8 cellular contexts compared by ENCODE assay signal in the genomic region with DNA sequence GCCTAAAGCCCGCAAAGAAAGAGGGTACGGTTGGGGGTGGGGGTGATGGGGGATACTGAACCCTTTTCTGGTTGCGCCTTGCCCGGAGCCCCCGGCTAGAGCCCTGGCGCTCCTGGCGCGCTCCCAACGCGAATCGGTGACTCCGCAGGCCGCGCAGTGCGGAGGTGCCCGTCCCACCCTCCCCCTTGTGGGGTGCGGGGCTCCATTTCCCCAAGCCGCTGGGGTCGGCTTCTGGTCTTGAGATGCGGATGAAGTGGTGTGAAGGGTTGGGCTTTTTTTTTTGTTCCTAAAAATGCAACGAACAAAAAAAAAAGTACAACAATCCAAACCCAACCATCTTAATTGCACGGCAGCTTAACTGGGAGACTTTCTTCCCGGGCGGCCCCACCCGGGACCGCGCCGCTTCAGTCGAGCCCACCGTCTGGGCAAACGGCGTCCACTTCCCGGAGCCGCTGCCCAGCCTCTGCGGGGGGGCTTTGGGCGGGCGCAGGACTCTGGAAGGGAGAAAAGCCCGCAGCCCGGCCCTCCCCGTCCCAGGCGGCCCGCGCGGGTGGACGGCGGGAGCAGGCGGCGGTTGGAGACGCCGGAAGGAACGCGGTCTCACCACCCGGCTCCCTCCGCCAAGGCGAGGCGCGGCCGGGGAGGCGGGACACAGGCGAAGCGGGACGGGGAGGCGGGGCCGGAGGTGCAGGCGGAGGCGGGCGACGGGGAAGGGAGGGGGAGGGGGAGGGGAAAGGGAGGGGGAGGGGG. TPM values are rescaled to one million over a fixed set of nuclear protein-coding genes. Genes with fewer than 3 reads are reported as not detected.
DNase-seq lines count a peak whose midpoint lies in the region; ATAC-seq and TF ChIP-seq lines count a peak whose summit lies in the region.

No MANE protein-coding gene starts in this region.

- peak overlapping the region; percentile 78 for H3K9ac ChIP-seq in HUES6 (ENCODE audit: low read length)

- peak; percentile 50 for ATAC-seq in GM21360 (IDR thresholded peaks at IDR 0.05; ENCODE audit: unreplicated experiment)
- peak; percentile 87 to 88 for ATAC-seq in natural killer cell treated with Interleukin-12 subunit alpha and Interleukin-12 subunit beta and Interleukin-15 and Interleukin-18, amount 100 ng/mL, for 72 hours
- peak; percentile 63 to 69 for ATAC-seq in stimulated activated naive B cell treated with anti-CD40 and anti-IgM and Interleukin-4, amounts not matched to agents 10 μg/mL and 1 μg/mL and 100 μg/mL, for 72 hours (replicated peaks)

- H3K36me3 Mint-ChIP-seq in Caco-2 (ENCODE audit: insufficient read depth, unreplicated experiment): peaks cover 42% of the 10 kb centered on the region
- H3K36me3 Mint-ChIP-seq in activated T-helper 2 cell treated with anti-CD3 and anti-CD28 coated beads, Interferon-gamma antibody, Interleukin-2, Interleukin-4, amounts not matched to agents 10 μg/mL and 5 μg/mL and 100 μg/mL, durations not matched to agents 14 hours and 24 hours and 36 hours (ENCODE audit: low read depth): peaks cover 41% of the 10 kb centered on the region
- peaks cover 18% of the 10 kb centered on the region for H3K36me3 Mint-ChIP-seq in natural killer cell treated with Interleukin-12 subunit alpha and Interleukin-12 subunit beta and Interleukin-15 and Interleukin-18, amount 100 ng/mL, for 72 hours
- peaks cover 19 to 26% of the 10 kb centered on the region in 2 donors for H3K36me3 Mint-ChIP-seq in stimulated activated naive B cell treated with anti-CD40 and anti-IgM and Interleukin-4, amounts not matched to agents 10 μg/mL and 1 μg/mL and 100 μg/mL, for 72 hours

- H3K4me3 Mint-ChIP-seq in Caco-2 (ENCODE audit: unreplicated experiment): peak overlapping the region; percentile 92
- H3K4me3 Mint-ChIP-seq in activated T-helper 2 cell treated with anti-CD3 and anti-CD28 coated beads, Interferon-gamma antibody, Interleukin-2, Interleukin-4, amounts not matched to agents 10 μg/mL and 5 μg/mL and 100 μg/mL, durations not matched to agents 14 hours and 24 hours and 36 hours (ENCODE audit: low read depth): peak overlapping the region; percentile 59
- peak overlapping the region; percentile 82 for H3K4me3 Mint-ChIP-seq in natural killer cell treated with Interleukin-12 subunit alpha and Interleukin-12 subunit beta and Interleukin-15 and Interleukin-18, amount 100 ng/mL, for 72 hours
- H3K4me3 Mint-ChIP-seq in stimulated activated naive B cell treated with anti-CD40 and anti-IgM and Interleukin-4, amounts not matched to agents 10 μg/mL and 1 μg/mL and 100 μg/mL, for 72 hours: peak overlapping the region; percentile 64 to 96

- TF ChIP-seq CTCF in Caco-2 (IDR thresholded peaks at IDR 0.05; ENCODE audit: insufficient read depth in 1 of 2, low read depth in 1 of 2, low read length in 1 of 2, severe bottlenecking in 1 of 2, unreplicated experiment in 1 of 2): no peak
- no peak for TF ChIP-seq CTCF in RWPE1 (conservative IDR thresholded peaks at IDR 0.05; ENCODE audit: low read depth)

- H3K9me3 ChIP-seq in Caco-2 (no peaks in the 10 kb centered on the region), HUES6 (ENCODE audit: control insufficient read depth, insufficient read depth, low read depth, low read length) (no peaks in the 10 kb centered on the region)

- peaks cover 25% of the 10 kb centered on the region for H3K4me1 ChIP-seq in Caco-2
- H3K4me1 ChIP-seq in HUES6 (ENCODE audit: control insufficient read depth, insufficient read depth, low read length): peaks cover 17% of the 10 kb centered on the region

- H3K36me3 ChIP-seq in Caco-2 (ENCODE audit: control insufficient read depth, insufficient read depth, low read length): no peaks in the 10 kb centered on the region; the same call in 1 of the 2 replicates
- peaks cover 20% of the 10 kb centered on the region for H3K36me3 ChIP-seq in HUES6 (ENCODE audit: control insufficient read depth, insufficient read depth, low read length)

- peaks cover 9% of the 10 kb centered on the region for H3K4me1 Mint-ChIP-seq in Caco-2 (ENCODE audit: low read depth, unreplicated experiment)
- peaks cover 25% of the 10 kb centered on the region for H3K4me1 Mint-ChIP-seq in activated T-helper 2 cell treated with anti-CD3 and anti-CD28 coated beads, Interferon-gamma antibody, Interleukin-2, Interleukin-4, amounts not matched to agents 10 μg/mL and 5 μg/mL and 100 μg/mL, durations not matched to agents 14 hours and 24 hours and 36 hours (ENCODE audit: low read depth)
- H3K4me1 Mint-ChIP-seq in natural killer cell treated with Interleukin-12 subunit alpha and Interleukin-12 subunit beta and Interleukin-15 and Interleukin-18, amount 100 ng/mL, for 72 hours (ENCODE audit: low read depth in 2 of 2): peaks cover 24 to 30% of the 10 kb centered on the region in 2 donors
- H3K4me1 Mint-ChIP-seq in stimulated activated naive B cell treated with anti-CD40 and anti-IgM and Interleukin-4, amounts not matched to agents 10 μg/mL and 1 μg/mL and 100 μg/mL, for 72 hours: peaks cover 18 to 49% of the 10 kb centered on the region in 2 donors

- intact Hi-C loops in Caco-2 (cut with micrococcal nuclease; ENCODE audit: unreplicated experiment): loop anchor here (2.0 to 5.0 kb wide), 3 partner anchors 86 to 204 kb away; a partner anchor contains a TSS
- intact Hi-C loops in activated T-helper 2 cell treated with anti-CD3 and anti-CD28 coated beads, Interferon-gamma antibody, Interleukin-2, Interleukin-4, amounts not matched to agents 10 μg/mL and 5 μg/mL and 100 μg/mL, durations not matched to agents 14 hours and 24 hours and 36 hours (cut with micrococcal nuclease): loop anchor here (5.0 to 10.0 kb wide), 6 partner anchors 41 to 896 kb away; a partner anchor contains a TSS

- no peaks in the 10 kb centered on the region for H3K27me3 ChIP-seq in Caco-2 (replicated peaks; ENCODE audit: control insufficient read depth, insufficient read depth, low read length)
- peaks cover 9% of the 10 kb centered on the region; the same call in 1 of the 2 replicates for H3K27me3 ChIP-seq in HUES6 (ENCODE audit: control insufficient read depth, insufficient read depth, low read length)

- CTCF ChIA-PET in Caco-2 (lab: Charles Lee) (interaction anchor here (0.6 to 2.4 kb wide), 11 partner anchors 12 to 1287 kb away, joined by 3 to 40 read pairs (median 5); a partner anchor contains a TSS), RWPE1 (lab: Yijun Ruan, JAX) (interaction anchor here (0.5 to 1.6 kb wide), 5 partner anchors 15 to 643 kb away, joined by 4 to 11 read pairs (median 6); no protein-coding TSS in a partner anchor)

- POLR2A ChIA-PET in Caco-2 (lab: Charles Lee) (interaction anchor here (0.7 to 1.7 kb wide), 9 partner anchors 38 to 306 kb away, joined by 3 to 19 read pairs (median 6); a partner anchor contains a TSS), RWPE1 (lab: Yijun Ruan, JAX; ENCODE audit: low non-redundant PET) (interaction anchor here (0.9 to 1.1 kb wide), 3 partner anchors 18 to 86 kb away, joined by 3 to 6 read pairs (median 3); a partner anchor contains a TSS)

- H3K27ac ChIP-seq in HUES6 (ENCODE audit: low read depth, low read length) (peak overlapping the region; percentile 84; the same call in 1 of the 2 replicates), RWPE1 (peak overlapping the region; percentile 98)

- DNase-seq in Caco-2 (peak; percentile 93 to 95), RWPE1 (ENCODE audit: low spot score) (peak; percentile 89), fibroblast of peridontal ligament (ENCODE audit: extremely low read depth) (peak; percentile 85)
- DNase-seq in activated T-helper 2 cell treated with anti-CD3 and anti-CD28 coated beads, Interferon-gamma antibody, Interleukin-2, Interleukin-4, amounts not matched to agents 10 μg/mL and 5 μg/mL and 100 μg/mL, durations not matched to agents 14 hours and 24 hours and 36 hours (ENCODE audit: low spot score): peak; percentile 86
- peak; percentile 95 for DNase-seq in natural killer cell treated with Interleukin-12 subunit alpha and Interleukin-12 subunit beta and Interleukin-15 and Interleukin-18, amount 100 ng/mL, for 72 hours (ENCODE audit: low spot score)
- peak; percentile 84 for DNase-seq in stimulated activated naive B cell treated with anti-CD40 and anti-IgM and Interleukin-4, amounts not matched to agents 10 μg/mL and 1 μg/mL and 100 μg/mL, for 72 hours

- no peaks in the 10 kb centered on the region for H3K27me3 Mint-ChIP-seq in Caco-2 (ENCODE audit: insufficient read depth, unreplicated experiment)
- H3K27me3 Mint-ChIP-seq in activated T-helper 2 cell treated with anti-CD3 and anti-CD28 coated beads, Interferon-gamma antibody, Interleukin-2, Interleukin-4, amounts not matched to agents 10 μg/mL and 5 μg/mL and 100 μg/mL, durations not matched to agents 14 hours and 24 hours and 36 hours (ENCODE audit: low read depth): no peaks in the 10 kb centered on the region
- H3K27me3 Mint-ChIP-seq in natural killer cell treated with Interleukin-12 subunit alpha and Interleukin-12 subunit beta and Interleukin-15 and Interleukin-18, amount 100 ng/mL, for 72 hours: no peaks in the 10 kb centered on the region
- no peaks in the 10 kb centered on the region for H3K27me3 Mint-ChIP-seq in stimulated activated naive B cell treated with anti-CD40 and anti-IgM and Interleukin-4, amounts not matched to agents 10 μg/mL and 1 μg/mL and 100 μg/mL, for 72 hours

- H3K4me3 ChIP-seq in Caco-2 (ENCODE audit: low read depth, low read length): peak overlapping the region; percentile 51
- H3K4me3 ChIP-seq in HUES6 (ENCODE audit: low read depth, low read length): peak overlapping the region; percentile 76

- no TSS peak for BruUV-seq in Caco-2 (replicated peaks; lab: Mats Ljungman, UMichigan)

- H3K9me3 Mint-ChIP-seq in Caco-2 (ENCODE audit: unreplicated experiment): no peaks in the 10 kb centered on the region
- no peaks in the 10 kb centered on the region for H3K9me3 Mint-ChIP-seq in activated T-helper 2 cell treated with anti-CD3 and anti-CD28 coated beads, Interferon-gamma antibody, Interleukin-2, Interleukin-4, amounts not matched to agents 10 μg/mL and 5 μg/mL and 100 μg/mL, durations not matched to agents 14 hours and 24 hours and 36 hours
- H3K9me3 Mint-ChIP-seq in natural killer cell treated with Interleukin-12 subunit alpha and Interleukin-12 subunit beta and Interleukin-15 and Interleukin-18, amount 100 ng/mL, for 72 hours: no peaks in the 10 kb centered on the region
- no peaks in the 10 kb centered on the region for H3K9me3 Mint-ChIP-seq in stimulated activated naive B cell treated with anti-CD40 and anti-IgM and Interleukin-4, amounts not matched to agents 10 μg/mL and 1 μg/mL and 100 μg/mL, for 72 hours

- peak overlapping the region; percentile 91 for H3K27ac Mint-ChIP-seq in Caco-2 (ENCODE audit: unreplicated experiment)
- no peak overlapping the region for H3K27ac Mint-ChIP-seq in activated T-helper 2 cell treated with anti-CD3 and anti-CD28 coated beads, Interferon-gamma antibody, Interleukin-2, Interleukin-4, amounts not matched to agents 10 μg/mL and 5 μg/mL and 100 μg/mL, durations not matched to agents 14 hours and 24 hours and 36 hours
- peak overlapping the region; percentile 50 to 77 for H3K27ac Mint-ChIP-seq in natural killer cell treated with Interleukin-12 subunit alpha and Interleukin-12 subunit beta and Interleukin-15 and Interleukin-18, amount 100 ng/mL, for 72 hours
- H3K27ac Mint-ChIP-seq in stimulated activated naive B cell treated with anti-CD40 and anti-IgM and Interleukin-4, amounts not matched to agents 10 μg/mL and 1 μg/mL and 100 μg/mL, for 72 hours: peak overlapping the region; percentile 68

RNA-seq across cellular contexts. Expression of a gene that starts 0.5 kb away (rescaled TPM):
- 16.5 and 21.0 TPM in 2 replicates for total RNA-seq in Caco-2 (2022)
- 17.2 and 17.9 TPM in 2 replicates for total RNA-seq in activated T-helper 2 cell treated with anti-CD3 and anti-CD28 coated beads, Interferon-gamma antibody, Interleukin-2, Interleukin-4, amounts not matched to agents 10 μg/mL and 5 μg/mL and 100 μg/mL, durations not matched to agents 14 hours and 24 hours and 36 hours
- total RNA-seq in natural killer cell treated with Interleukin-12 subunit alpha and Interleukin-12 subunit beta and Interleukin-15 and Interleukin-18, amount 100 ng/mL, for 72 hours: 10 to 100 TPM; 13.8 to 15.9 TPM

RNA-seq across cellular contexts. Expression of a gene that starts 18.9 kb away (rescaled TPM):
- 0.20 and 0.58 TPM in 2 replicates for total RNA-seq in Caco-2 (2022)
- total RNA-seq in activated T-helper 2 cell treated with anti-CD3 and anti-CD28 coated beads, Interferon-gamma antibody, Interleukin-2, Interleukin-4, amounts not matched to agents 10 μg/mL and 5 μg/mL and 100 μg/mL, durations not matched to agents 14 hours and 24 hours and 36 hours: 0.53 and 0.75 TPM in 2 replicates
- under 1 TPM in 1 of 2 donors, not detected in 1; 0.67 TPM for total RNA-seq in natural killer cell treated with Interleukin-12 subunit alpha and Interleukin-12 subunit beta and Interleukin-15 and Interleukin-18, amount 100 ng/mL, for 72 hours

Comparison
In these comparisons a context has a peak if more than half of its experiments do, and no peak if none do; other contexts are left out.
1. Peak in every context shown above with its lines: DNase-seq, ATAC-seq, H3K4me3 ChIP-seq and H3K27ac ChIP-seq.